ENCODE assay signal across 10 cellular contexts in the genomic region with DNA sequence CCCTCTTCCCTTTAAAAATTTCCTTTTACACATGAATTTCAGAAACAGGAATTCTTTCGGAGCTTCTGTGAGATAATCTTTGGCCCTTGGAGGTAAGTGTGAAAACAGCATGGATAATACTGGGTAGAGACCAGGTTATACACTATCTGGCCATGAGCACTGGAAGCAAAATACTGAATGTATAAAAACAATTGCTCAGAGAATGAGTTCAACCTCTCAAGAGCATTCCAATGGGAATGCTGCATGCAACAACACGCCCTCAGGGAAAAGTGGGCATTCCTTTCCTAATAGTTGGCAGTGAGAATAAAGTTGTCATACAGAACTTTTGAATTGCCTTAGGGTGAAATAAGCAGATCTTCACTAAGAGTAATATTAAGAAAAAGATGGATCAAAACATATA.
DNase-seq lines count a peak whose midpoint lies in the region; ATAC-seq and TF ChIP-seq lines count a peak whose summit lies in the region.
"Had no signal": no experiment of that assay in that cellular context is flagged by ENCODE, and none has a peak within 500 bp of the region (broad histone marks: within the 10 kb centered on the region; RNA-seq: fewer than 3 reads in every experiment).

No MANE protein-coding gene starts in this region.

- RAD21 ChIA-PET in HCT116 (lab: Charles Lee; ENCODE audit: low non-redundant PET in 1 of 2, low total read pairs in 2 of 2, uncharacterized antibody in 2 of 2, unreplicated experiment in 2 of 2): no interaction called here

- peaks cover 56% of the 10 kb centered on the region for H3K4me1 ChIP-seq in ACC112 (ENCODE audit: control insufficient read depth, insufficient read depth, low read length, unreplicated experiment)
- peaks cover 84 to 99% of the 10 kb centered on the region in 2 experiments for H3K4me1 ChIP-seq in HCT116 (ENCODE audit: control insufficient read depth in 1 of 2, insufficient read depth in 2 of 2, low read length in 2 of 2)

- TF ChIP-seq CTCF in HCT116 (IDR thresholded peaks at IDR 0.05 in 2 of 3, conservative IDR thresholded peaks at IDR 0.05 in 1 of 3; ENCODE audit: borderline replicate concordance in 1 of 3, insufficient read depth in 1 of 3, low read depth in 2 of 3, low read length in 2 of 3): no peak

- CTCF ChIA-PET in HCT116 (lab: Charles Lee): interaction anchor here (1.3 kb wide), 1 partner anchor 49 kb away, joined by 4 read pairs; no protein-coding TSS in a partner anchor

- H3K9me3 Mint-ChIP-seq in activated naive CD8-positive, alpha-beta T cell (ENCODE audit: low read depth): no peaks in the 10 kb centered on the region
- H3K9me3 Mint-ChIP-seq: CD4-positive, alpha-beta memory T cell had no signal

- H3K27me3 ChIP-seq in ACC112 (ENCODE audit: insufficient read depth, low read length) (no peaks in the 10 kb centered on the region), HCT116 (ENCODE audit: insufficient read depth, low read length) (no peaks in the 10 kb centered on the region)

- H3K4me3 ChIP-seq in ACC112 (ENCODE audit: low read depth, low read length) (peak overlapping the region; percentile 75), HCT116 (replicated peaks in 1 of 2; ENCODE audit: low read depth in 1 of 2, low read length in 2 of 2) (no peak overlapping the region)

- H3K36me3 ChIP-seq in ACC112 (ENCODE audit: insufficient read depth, low read length) (no peaks in the 10 kb centered on the region), HCT116 (ENCODE audit: control insufficient read depth in 1 of 2, insufficient read depth in 2 of 2, low read length in 2 of 2) (peaks cover 0 to 12% of the 10 kb centered on the region in 2 experiments; a peak in 1 of 4 replicates)

- peak; percentile 39 for ATAC-seq in HCT116
- no peak for ATAC-seq in HG02623 (IDR thresholded peaks at IDR 0.05; ENCODE audit: unreplicated experiment)
- no peak for ATAC-seq in HG03457 (IDR thresholded peaks at IDR 0.05; ENCODE audit: unreplicated experiment)

- POLR2A ChIA-PET in HCT116 (lab: Charles Lee): interaction anchor here (0.6 to 1.9 kb wide), 4 partner anchors 9 to 801 kb away, joined by 3 to 6 read pairs (median 4); no protein-coding TSS in a partner anchor

- H2AFZ ChIP-seq in ACC112 (ENCODE audit: low read length, unreplicated experiment) (no peak overlapping the region), HCT116 (ENCODE audit: low read depth, low read length, poor library complexity, severe bottlenecking) (no peak overlapping the region)

- H3K27ac ChIP-seq in ACC112 (ENCODE audit: low read depth, low read length) (peak overlapping the region; percentile 98), HCT116 (ENCODE audit: low read depth, low read length) (peak overlapping the region; percentile 94)

- H3K27me3 Mint-ChIP-seq in activated naive CD8-positive, alpha-beta T cell: no peaks in the 10 kb centered on the region
- H3K27me3 Mint-ChIP-seq: CD4-positive, alpha-beta memory T cell had no signal

- intact Hi-C loops in HCT116 (cut with micrococcal nuclease): no loop called here

- H3K36me3 Mint-ChIP-seq in activated naive CD8-positive, alpha-beta T cell: peaks cover 20% of the 10 kb centered on the region
- H3K36me3 Mint-ChIP-seq: CD4-positive, alpha-beta memory T cell had no signal

- peak overlapping the region; percentile 81 for H3K27ac Mint-ChIP-seq in activated naive CD8-positive, alpha-beta T cell

- H3K4me3 Mint-ChIP-seq in activated naive CD8-positive, alpha-beta T cell: peak overlapping the region; percentile 44

- BruUV-seq in HCT116 (replicated peaks; lab: Mats Ljungman, UMichigan): no TSS peak

- H3K9me2 ChIP-seq in HCT116 (ENCODE audit: insufficient read depth): no peaks in the 10 kb centered on the region

- DNase-seq in HCT116 (ENCODE audit: low read depth, low spot score) (no peak), islet precursor cell (peak; percentile 77), COR-L47 (lab: John Stamatoyannopoulos, UW) (no peak)
- no peak for DNase-seq in activated effector memory CD4-positive, alpha-beta T cell treated with anti-CD3 and anti-CD28 coated beads, Interleukin-2, amount 50 U/mL, for 16 hours
- DNase-seq: activated CD4-positive, alpha-beta T cell treated with anti-CD3 and anti-CD28 coated beads, Interleukin-2, amount 50 U/mL, for 48 hours; CD4-positive, alpha-beta memory T cell had no signal

- peak overlapping the region; percentile 67 for H3K9ac ChIP-seq in HCT116 (ENCODE audit: low read length)

- no peak for TF ChIP-seq RAD21 in HCT116 (IDR thresholded peaks at IDR 0.05; ENCODE audit: low read depth)

- H3K4me1 Mint-ChIP-seq in activated naive CD8-positive, alpha-beta T cell (ENCODE audit: low read depth): peaks cover 82% of the 10 kb centered on the region

- no peaks in the 10 kb centered on the region for H3K9me3 ChIP-seq in HCT116 (ENCODE audit: control insufficient read depth in 1 of 2, insufficient read depth in 1 of 2, low read depth in 1 of 2, low read length in 2 of 2)

- TF ChIP-seq POLR2A in HCT116 (IDR thresholded peaks at IDR 0.05; ENCODE audit: borderline replicate concordance, extremely low read depth, insufficient read depth, insufficient read length): no peak

- peaks cover 89% of the 10 kb centered on the region for H3K79me2 ChIP-seq in ACC112 (ENCODE audit: control insufficient read depth, insufficient read depth, low read length, unreplicated experiment)
- peaks cover 100% of the 10 kb centered on the region for H3K79me2 ChIP-seq in HCT116 (ENCODE audit: insufficient read depth, low read length)

- no peaks in the 10 kb centered on the region for H4K20me1 ChIP-seq in HCT116 (ENCODE audit: insufficient read depth)

- peak overlapping the region; percentile 64 for H3K4me2 ChIP-seq in HCT116 (ENCODE audit: low read length)

TF ChIP-seq in HCT116, 20 proteins besides CTCF, POLR2A, EP300 and RAD21:
- TF ChIP-seq POLR2AphosphoS5 (IDR thresholded peaks at IDR 0.05; ENCODE audit: low read depth, low read length) (peak; percentile 13; the same call in 1 of the 2 replicates), ZFX (IDR thresholded peaks at IDR 0.05) (no peak)
